In genomic region chr11:127531167-127531566, GRCh38 we compare ENCODE assay signal across 20 cellular contexts.
"Had no signal": no experiment of that assay in that cellular context is flagged by ENCODE, and none has a peak within 500 bp of the region (broad histone marks: within the 10 kb centered on the region; RNA-seq: fewer than 3 reads in every experiment).

No MANE protein-coding gene starts in this region.

- H3K27ac ChIP-seq: KMS-11, SJSA1, SK-N-MC had no signal

- H3K9ac ChIP-seq: KMS-11 had no signal

- H3K27me3 ChIP-seq: SJSA1 had no signal

- DNase-seq: Kasumi-1, MM.1S, NCI-H1092 treated with DMSO at 0.1 percent for 48 hours, NCI-H1436, NCI-H187, NCI-H2029, NCI-H2081 treated with DMSO at 0.1 percent for 48 hours, NCI-H2171, NCI-H226, NCI-H446, NCI-H510A, NCI-H524 treated with DMSO at 0.1 percent for 48 hours, NCI-H774, Right ventricle myocardium superior, RPMI8226, SIG-M5 had no signal

- H3K4me3 ChIP-seq: K562, SJSA1, SK-N-MC had no signal

- H3K4me2 ChIP-seq: KMS-11 had no signal

- H3K4me1 ChIP-seq: SJSA1 had no signal

- H3K9me3 ChIP-seq: SJSA1 had no signal

- H3K36me3 ChIP-seq: SJSA1 had no signal

- ATAC-seq: K562 had no signal
